In genomic region chr1:206205569-206205968, GRCh38 we compare ENCODE assay signal across 9 cellular contexts. TPM values are rescaled to one million over a fixed set of nuclear protein-coding genes. Genes with fewer than 3 reads are reported as not detected.
A peak's percentile ranks its signal among the peaks of the same experiment; 100 is the strongest.
DNase-seq lines count a peak whose midpoint lies in the region; ATAC-seq and TF ChIP-seq lines count a peak whose summit lies in the region.
"Not testable (repeated sequence)": the region's sequence is repeated elsewhere in the genome, so short reads cannot be mapped to it uniquely, and the experiment has no call there.
"Had no signal": no experiment of that assay in that cellular context is flagged by ENCODE, and none has a peak within 500 bp of the region (broad histone marks: within the 10 kb centered on the region; RNA-seq: fewer than 3 reads in every experiment).

No MANE protein-coding gene starts in this region.

- not testable (repeated sequence) for H3K36me3 Mint-ChIP-seq in activated CD8-positive, alpha-beta T cell treated with anti-CD3 and anti-CD28 coated beads for 36 hours (ENCODE audit: low read depth)

- H4K20me1 ChIP-seq in OCI-LY1 (ENCODE audit: insufficient read depth, low read length) = not testable (repeated sequence)

- not testable (repeated sequence) for H3K36me3 ChIP-seq in BE2C; OCI-LY1 (ENCODE audit: insufficient read depth, low read length); ascending aorta; left lung; tibial artery

- not testable (repeated sequence) for H3K9me3 ChIP-seq in BE2C; OCI-LY1 (ENCODE audit: low read length); ascending aorta; left lung; tibial artery

- not testable (repeated sequence) for H3K4me3 ChIP-seq in BE2C (ENCODE audit: low read depth, low read length)
- H3K4me3 ChIP-seq in OCI-LY1 (ENCODE audit: low read depth, low read length, poor library complexity, severe bottlenecking) (peak overlapping the region; percentile 40), ascending aorta (peak overlapping the region; percentile 33 to 58), fibroblast of pulmonary artery (replicated peaks; ENCODE audit: low read depth, low read length) (peak overlapping the region; percentile 35), left lung (peak overlapping the region; percentile 21 to 32), tibial artery (peak overlapping the region; percentile 40)

- H3K9me2 ChIP-seq in OCI-LY1 (ENCODE audit: low read depth, low read length) = not testable (repeated sequence)

- ATAC-seq in activated CD8-positive, alpha-beta T cell treated with anti-CD3 and anti-CD28 coated beads for 36 hours; left lung: not testable (repeated sequence)

- not testable (repeated sequence) for H3K27me3 ChIP-seq in BE2C; OCI-LY1 (ENCODE audit: insufficient read depth, low read length); ascending aorta; left lung; tibial artery

- not testable (repeated sequence) for H3K4me1 Mint-ChIP-seq in activated CD8-positive, alpha-beta T cell treated with anti-CD3 and anti-CD28 coated beads for 36 hours (ENCODE audit: low read depth)

- CTCF ChIA-PET in activated CD8-positive, alpha-beta T cell treated with anti-CD3 and anti-CD28 coated beads for 36 hours (lab: Charles Lee) = not testable (repeated sequence)

- not testable (repeated sequence) for H3K27ac ChIP-seq in OCI-LY1 (ENCODE audit: low read depth, low read length, poor library complexity, severe bottlenecking); ascending aorta; left lung; tibial artery

- not testable (repeated sequence) for H3F3A ChIP-seq in OCI-LY1 (ENCODE audit: insufficient read depth, low read length)

- not testable (repeated sequence) for H3K4me3 Mint-ChIP-seq in activated CD8-positive, alpha-beta T cell treated with anti-CD3 and anti-CD28 coated beads for 36 hours

- H3K27ac Mint-ChIP-seq in activated CD8-positive, alpha-beta T cell treated with anti-CD3 and anti-CD28 coated beads for 36 hours = not testable (repeated sequence)

- POLR2A ChIA-PET in activated CD8-positive, alpha-beta T cell treated with anti-CD3 and anti-CD28 coated beads for 36 hours (lab: Charles Lee) = not testable (repeated sequence)

- not testable (repeated sequence) for H3K9ac ChIP-seq in OCI-LY1 (ENCODE audit: low read length)

- peak overlapping the region; percentile 34; the same call in 1 of the 2 replicates for H3K4me2 ChIP-seq in OCI-LY1 (ENCODE audit: low read length)

- not testable (repeated sequence) for TF ChIP-seq CTCF in BE2C (IDR thresholded peaks at IDR 0.05; ENCODE audit: low read depth, low read length); OCI-LY1 (IDR thresholded peaks at IDR 0.05; ENCODE audit: low read length); activated CD8-positive, alpha-beta T cell treated with anti-CD3 and anti-CD28 coated beads for 36 hours (IDR thresholded peaks at IDR 0.05); ascending aorta (IDR thresholded peaks at IDR 0.05); fibroblast of pulmonary artery (IDR thresholded peaks at IDR 0.05; ENCODE audit: low read length, missing control alignments); left lung (IDR thresholded peaks at IDR 0.05); tibial artery (IDR thresholded peaks at IDR 0.05)

- H2AFZ ChIP-seq in OCI-LY1 (ENCODE audit: low read length) = not testable (repeated sequence)

- H3K27me3 Mint-ChIP-seq in activated CD8-positive, alpha-beta T cell treated with anti-CD3 and anti-CD28 coated beads for 36 hours = not testable (repeated sequence)

- not testable (repeated sequence) for H3K79me2 ChIP-seq in OCI-LY1 (ENCODE audit: insufficient read depth, low read length)

- DNase-seq in BE2C = peak; percentile 48
- peak; percentile 29 for DNase-seq in activated CD8-positive, alpha-beta T cell treated with anti-CD3 and anti-CD28 coated beads for 36 hours
- DNase-seq in ascending aorta (ENCODE audit: low spot score in 2 of 2); fibroblast of pulmonary artery (ENCODE audit: low read depth): not testable (repeated sequence)
- DNase-seq in left lung = peak in 1 of 2 donors; percentile 79
- peak in 8 of 10 donors; percentile 7 to 91 (median 27) for DNase-seq in posterior cingulate gyrus
- peak in 1 of 2 donors; percentile 62 for DNase-seq in tibial artery

- not testable (repeated sequence) for H3K4me1 ChIP-seq in BE2C; OCI-LY1 (ENCODE audit: insufficient read depth, low read length, severe bottlenecking); ascending aorta; left lung; tibial artery

- H3K9me3 Mint-ChIP-seq in activated CD8-positive, alpha-beta T cell treated with anti-CD3 and anti-CD28 coated beads for 36 hours = not testable (repeated sequence)

- intact Hi-C loops in activated CD8-positive, alpha-beta T cell treated with anti-CD3 and anti-CD28 coated beads for 36 hours (cut with micrococcal nuclease); ascending aorta (cut with DNase I); left lung (cut with DNase I); posterior cingulate gyrus (cut with DNase I); tibial artery (cut with DNase I; ENCODE audit: low total_unique reads): not testable (repeated sequence)

RNA-seq across cellular contexts. Expression of gene SRGAP2, which starts 2.2 kb away (rescaled TPM):
- 18.4 TPM for polyA plus RNA-seq in BE2C (2012; ENCODE audit: insufficient read depth, insufficient read length, low read depth)
- 10 to 100 TPM; 39.5 to 43.4 TPM for total RNA-seq in activated CD8-positive, alpha-beta T cell treated with anti-CD3 and anti-CD28 coated beads for 36 hours
- total RNA-seq in ascending aorta (53.2 TPM), left lung (10 to 100 TPM; 63.8 to 65.4 TPM)

RNA-seq across cellular contexts. Expression of gene FAM72A, which starts 2.9 kb away (rescaled TPM):
- 4.2 TPM for polyA plus RNA-seq in BE2C (2012; ENCODE audit: insufficient read depth, insufficient read length, low read depth)
- total RNA-seq in activated CD8-positive, alpha-beta T cell treated with anti-CD3 and anti-CD28 coated beads for 36 hours = 10 to 100 TPM; 27.0 to 31.9 TPM
- total RNA-seq in ascending aorta (0.75 TPM), left lung (1 to 10 TPM; 3.9 to 5.0 TPM)
- total RNA-seq: thyroid gland had no signal

Comparison
In these comparisons a context has a peak if more than half of its experiments do, and no peak if none do; other contexts are left out.
1. RNA of gene FAM72A, which starts 2.9 kb away (total RNA-seq): 27.0 to 31.9 TPM in activated CD8-positive, alpha-beta T cell treated with anti-CD3 and anti-CD28 coated beads for 36 hours; 3.9 to 5.0 TPM in left lung and 0.75 TPM in ascending aorta (single experiment); every median in the first group is over 4 times any median in the second.